ENCODE assay signal across 8 cellular contexts in genomic region chr10:100912013-100912608, GRCh38. TPM values are rescaled to one million over a fixed set of nuclear protein-coding genes. Genes with fewer than 3 reads are reported as not detected.
DNase-seq lines count a peak whose midpoint lies in the region; ATAC-seq and TF ChIP-seq lines count a peak whose summit lies in the region.

No MANE protein-coding gene starts in this region.

- ATAC-seq in activated T-cell treated with anti-CD3 and anti-CD28 coated beads, Interleukin-2, amount 50 U/mL, for 72 hours (replicated peaks in 1 of 2), result no peak

- no peaks in the 10 kb centered on the region for H3K9me3 Mint-ChIP-seq in activated T-cell treated with anti-CD3 and anti-CD28 coated beads, Interleukin-2, amount 50 U/mL, for 72 hours

- H4K20me1 ChIP-seq in smooth muscle cell (ENCODE audit: low read depth), result peaks cover 28% of the 10 kb centered on the region

- peak overlapping the region; percentile 67 for H3K9ac ChIP-seq in smooth muscle cell (ENCODE audit: low read depth)

- H3K4me3 Mint-ChIP-seq in activated T-cell treated with anti-CD3 and anti-CD28 coated beads, Interleukin-2, amount 50 U/mL, for 72 hours, result peak overlapping the region; percentile 99

- H3F3A ChIP-seq in smooth muscle cell (ENCODE audit: low read depth), result peaks cover 10% of the 10 kb centered on the region

- H3K27ac Mint-ChIP-seq in activated T-cell treated with anti-CD3 and anti-CD28 coated beads, Interleukin-2, amount 50 U/mL, for 72 hours, result peak overlapping the region; percentile 71

- DNase-seq in activated T-cell treated with anti-CD3 and anti-CD28 coated beads, Interleukin-2, amount 50 U/mL, for 72 hours, result no peak
- no peak for DNase-seq in activated T-cell treated with anti-CD3 and anti-CD28 coated beads, Interleukin-2, amount 50 U/mL, for 1 hour
- DNase-seq in WERI-Rb-1 (no peak), right atrium auricular region (ENCODE audit: low spot score) (no peak), smooth muscle cell (lab: John Stamatoyannopoulos, UW; ENCODE audit: unreplicated experiment) (no peak), posterior vena cava (ENCODE audit: low spot score) (no peak), D341Med (ENCODE audit: low spot score) (no peak), HT-29 (ENCODE audit: low spot score) (no peak)

- H3K4me2 ChIP-seq in smooth muscle cell, result peak overlapping the region; percentile 84

- H3K4me1 ChIP-seq in right atrium auricular region, result peaks cover 0 to 25% of the 10 kb centered on the region in 2 donors
- peaks cover 41% of the 10 kb centered on the region for H3K4me1 ChIP-seq in smooth muscle cell (ENCODE audit: low read depth)

- H3K36me3 Mint-ChIP-seq in activated T-cell treated with anti-CD3 and anti-CD28 coated beads, Interleukin-2, amount 50 U/mL, for 72 hours (ENCODE audit: insufficient read depth in 2 of 2), result peaks cover 4 to 21% of the 10 kb centered on the region in 2 donors

- no peaks in the 10 kb centered on the region for H3K27me3 Mint-ChIP-seq in activated T-cell treated with anti-CD3 and anti-CD28 coated beads, Interleukin-2, amount 50 U/mL, for 72 hours (ENCODE audit: low read depth)

- H3K27ac ChIP-seq in WERI-Rb-1 (peak overlapping the region; percentile 99), right atrium auricular region (peak overlapping the region; percentile 97 to 99), smooth muscle cell (ENCODE audit: low read depth) (peak overlapping the region; percentile 85)

- no peaks in the 10 kb centered on the region for H3K27me3 ChIP-seq in WERI-Rb-1 (ENCODE audit: insufficient read depth, low read depth, severe bottlenecking)
- no peaks in the 10 kb centered on the region for H3K27me3 ChIP-seq in right atrium auricular region
- H3K27me3 ChIP-seq in smooth muscle cell (ENCODE audit: low read depth), result no peaks in the 10 kb centered on the region

- peaks cover 32% of the 10 kb centered on the region for H3K36me3 ChIP-seq in WERI-Rb-1
- peaks cover 7% of the 10 kb centered on the region for H3K36me3 ChIP-seq in right atrium auricular region
- peaks cover 11% of the 10 kb centered on the region for H3K36me3 ChIP-seq in smooth muscle cell (ENCODE audit: low read depth)

- peak overlapping the region; percentile 90 for H2AFZ ChIP-seq in smooth muscle cell (ENCODE audit: low read depth)

- intact Hi-C loops in posterior vena cava (cut with DNase I), result no loop called here

- TF ChIP-seq CTCF in WERI-Rb-1 (IDR thresholded peaks at IDR 0.05; ENCODE audit: low read depth, low read length) (no peak), right atrium auricular region (IDR thresholded peaks at IDR 0.05) (no peak), smooth muscle cell (IDR thresholded peaks at IDR 0.05; ENCODE audit: borderline replicate concordance, insufficient read depth, poor library complexity, severe bottlenecking) (no peak)

- no peaks in the 10 kb centered on the region for H3K9me3 ChIP-seq in WERI-Rb-1 (ENCODE audit: severe bottlenecking)
- H3K9me3 ChIP-seq in right atrium auricular region, result no peaks in the 10 kb centered on the region
- H3K9me3 ChIP-seq in smooth muscle cell (replicated peaks; ENCODE audit: low read depth), result no peaks in the 10 kb centered on the region

- H3K4me3 ChIP-seq in WERI-Rb-1 (ENCODE audit: low read depth, low read length) (peak overlapping the region; percentile 88), right atrium auricular region (peak overlapping the region; percentile 99 to 100), smooth muscle cell (peak overlapping the region; percentile 82)

- H3K4me1 Mint-ChIP-seq in activated T-cell treated with anti-CD3 and anti-CD28 coated beads, Interleukin-2, amount 50 U/mL, for 72 hours (ENCODE audit: low read depth), result peaks cover 54% of the 10 kb centered on the region

- H3K79me2 ChIP-seq in smooth muscle cell (ENCODE audit: low read depth), result peaks cover 29% of the 10 kb centered on the region

- 8% methylated on average over 12 of the region's 12 CpGs for WGBS in smooth muscle cell (ENCODE audit: low lambda C conversion rate)

RNA-seq across cellular contexts. Expression of gene SLF2, which starts 0.7 kb away (rescaled TPM):
- total RNA-seq in activated T-cell treated with anti-CD3 and anti-CD28 coated beads, Interleukin-2, amount 50 U/mL, for 72 hours, result 10 to 100 TPM; 47.4 to 52.6 TPM
- total RNA-seq in right atrium auricular region, result 10 to 100 TPM; 11.5 to 12.3 TPM
- total RNA-seq in smooth muscle cell, result 24.3 and 24.9 TPM in 2 replicates
- polyA plus RNA-seq in smooth muscle cell, result 8.1 and 9.0 TPM in 2 replicates
- 10 to 100 TPM; 21.8 to 23.7 TPM for total RNA-seq in posterior vena cava
- total RNA-seq in HT-29 (2014; rRNA removed; shearing (Covaris generic)), result 15.7 and 19.4 TPM in 2 replicates

RNA-seq across cellular contexts. Expression of gene SEMA4G, which starts 57.2 kb away (rescaled TPM):
- total RNA-seq in activated T-cell treated with anti-CD3 and anti-CD28 coated beads, Interleukin-2, amount 50 U/mL, for 72 hours, result under 1 TPM; 0.53 to 0.79 TPM
- total RNA-seq in right atrium auricular region, result 1 to 10 TPM; 3.4 to 4.0 TPM
- 5.3 and 7.1 TPM in 2 replicates for total RNA-seq in smooth muscle cell
- polyA plus RNA-seq in smooth muscle cell, result 3.8 and 4.2 TPM in 2 replicates
- 1 to 10 TPM; 1.1 to 1.6 TPM for total RNA-seq in posterior vena cava
- total RNA-seq in HT-29 (2014; rRNA removed; shearing (Covaris generic)), result 24.6 and 29.6 TPM in 2 replicates
